Comparison of ENCODE assay signal across 30 cellular contexts in genomic region chr4:5799406-5799805, GRCh38.
"Had no signal": no experiment of that assay in that cellular context is flagged by ENCODE, and none has a peak within 500 bp of the region (broad histone marks: within the 10 kb centered on the region; RNA-seq: fewer than 3 reads in every experiment).

No MANE protein-coding gene starts in this region.

- H3K4me1 Mint-ChIP-seq: activated CD4-positive, alpha-beta T cell treated with anti-CD3 and anti-CD28 coated beads for 36 hours; activated CD4-positive, alpha-beta T cell treated with anti-CD3 and anti-CD28 coated beads, Interleukin-2, amount 10 ng/mL, durations not matched to agents 24 days and 14 days; activated naive CD4-positive, alpha-beta T cell treated with anti-CD3 and anti-CD28 coated beads, Interleukin-2, amount 50 U/mL, for 24 hours; activated naive CD8-positive, alpha-beta T cell treated with anti-CD3 and anti-CD28 coated beads for 36 hours; activated naive CD8-positive, alpha-beta T cell treated with anti-CD3 and anti-CD28 coated beads, Interleukin-2, amount 50 U/mL, for 24 hours; activated T-helper 17 cell treated with anti-CD3 and anti-CD28 coated beads, Interleukin-2, amount 50 U/mL, for 72 hours; T-helper 17 cell had no signal

- DNase-seq: activated CD4-positive, alpha-beta memory T cell treated with anti-CD3 and anti-CD28 coated beads for 36 hours; activated CD4-positive, alpha-beta T cell treated with anti-CD3 and anti-CD28 coated beads for 36 hours; activated CD4-positive, alpha-beta T cell treated with anti-CD3 and anti-CD28 coated beads, Interleukin-2, amount 10 ng/mL, durations not matched to agents 24 days and 14 days; activated CD4-positive, CD25-positive, alpha-beta regulatory T cell; activated CD4-positive, CD25-positive, alpha-beta regulatory T cell treated with anti-CD3 and anti-CD28 coated beads, Interleukin-2, amount 50 U/mL, for 72 hours; activated CD8-positive, alpha-beta T cell treated with anti-CD3 and anti-CD28 coated beads, Interleukin-2, amount 10 ng/mL, durations not matched to agents 7 days and 5 days; activated effector memory CD4-positive, alpha-beta T cell treated with Interleukin-2 at 50 U/mL for 16 hours; activated gamma-delta T cell treated with Interleukin-2 at 50 U/mL for 16 hours; activated naive CD4-positive, alpha-beta T cell treated with Interleukin-2 at 50 U/mL for 16 hours; activated naive CD8-positive, alpha-beta T cell treated with anti-CD3 and anti-CD28 coated beads for 36 hours; activated naive CD8-positive, alpha-beta T cell treated with anti-CD3 and anti-CD28 coated beads, Interleukin-2, amount 50 U/mL, for 24 hours; activated T-cell treated with anti-CD3 and anti-CD28 coated beads, Interleukin-2, amount 50 U/mL, for 4 hours; amygdala; aorta; body of pancreas; central memory CD4-positive, alpha-beta T cell; cerebellar nuclear complex; colonic mucosa; effector CD8-positive, alpha-beta T cell; esophagus squamous epithelium; foreskin melanocyte; T-helper 1 cell; T-helper 17 cell; T1000 had no signal

- H3K4me3 Mint-ChIP-seq: activated CD4-positive, alpha-beta memory T cell treated with anti-CD3 and anti-CD28 coated beads for 36 hours; activated CD4-positive, alpha-beta T cell treated with anti-CD3 and anti-CD28 coated beads for 36 hours; activated CD4-positive, alpha-beta T cell treated with anti-CD3 and anti-CD28 coated beads, Interleukin-2, amount 10 ng/mL, durations not matched to agents 24 days and 14 days; activated CD8-positive, alpha-beta T cell treated with anti-CD3 and anti-CD28 coated beads, Interleukin-2, amount 10 ng/mL, durations not matched to agents 7 days and 5 days; activated naive CD4-positive, alpha-beta T cell treated with anti-CD3 and anti-CD28 coated beads, Interleukin-2, amount 50 U/mL, for 24 hours; activated naive CD8-positive, alpha-beta T cell treated with anti-CD3 and anti-CD28 coated beads for 36 hours; activated naive CD8-positive, alpha-beta T cell treated with anti-CD3 and anti-CD28 coated beads, Interleukin-2, amount 50 U/mL, for 24 hours; activated T-cell treated with anti-CD3 and anti-CD28 coated beads, Interleukin-2, amount 50 U/mL, for 4 hours; activated T-helper 17 cell treated with anti-CD3 and anti-CD28 coated beads, Interleukin-2, amount 50 U/mL, for 72 hours; T-helper 17 cell; T-helper 2 cell treated with Interferon-gamma antibody and Interleukin-4, amounts not matched to agents 5 μg/mL and 100 μg/mL, for 36 hours had no signal

- H3K9me3 ChIP-seq: adrenal gland, body of pancreas, colonic mucosa, esophagus squamous epithelium, gastroesophageal sphincter had no signal

- H3K27ac Mint-ChIP-seq: activated CD4-positive, alpha-beta memory T cell treated with anti-CD3 and anti-CD28 coated beads for 36 hours; activated CD4-positive, alpha-beta T cell treated with anti-CD3 and anti-CD28 coated beads for 36 hours; activated CD4-positive, alpha-beta T cell treated with anti-CD3 and anti-CD28 coated beads, Interleukin-2, amount 10 ng/mL, durations not matched to agents 24 days and 14 days; activated CD8-positive, alpha-beta T cell treated with anti-CD3 and anti-CD28 coated beads, Interleukin-2, amount 10 ng/mL, durations not matched to agents 7 days and 5 days; activated naive CD4-positive, alpha-beta T cell treated with anti-CD3 and anti-CD28 coated beads, Interleukin-2, amount 50 U/mL, for 24 hours; activated naive CD8-positive, alpha-beta T cell treated with anti-CD3 and anti-CD28 coated beads, Interleukin-2, amount 50 U/mL, for 24 hours; activated T-helper 17 cell treated with anti-CD3 and anti-CD28 coated beads, Interleukin-2, amount 50 U/mL, for 72 hours; T-helper 17 cell; T-helper 2 cell treated with Interferon-gamma antibody and Interleukin-4, amounts not matched to agents 5 μg/mL and 100 μg/mL, for 36 hours had no signal

- H3K27ac ChIP-seq: adrenal gland, body of pancreas, colonic mucosa, epithelial cell of prostate, esophagus squamous epithelium, gastroesophageal sphincter had no signal

- H3K27me3 ChIP-seq: adrenal gland, body of pancreas, colonic mucosa, esophagus squamous epithelium, gastroesophageal sphincter had no signal

- H3K36me3 Mint-ChIP-seq: activated CD4-positive, alpha-beta memory T cell treated with anti-CD3 and anti-CD28 coated beads for 36 hours; activated naive CD4-positive, alpha-beta T cell treated with anti-CD3 and anti-CD28 coated beads, Interleukin-2, amount 50 U/mL, for 24 hours; activated naive CD8-positive, alpha-beta T cell treated with anti-CD3 and anti-CD28 coated beads for 36 hours had no signal

- H3K4me3 ChIP-seq: adrenal gland, body of pancreas, colonic mucosa, esophagus squamous epithelium, gastroesophageal sphincter had no signal

- H3K36me3 ChIP-seq: colonic mucosa had no signal

- H3K27me3 Mint-ChIP-seq: activated CD4-positive, alpha-beta memory T cell treated with anti-CD3 and anti-CD28 coated beads for 36 hours; activated CD4-positive, alpha-beta T cell treated with anti-CD3 and anti-CD28 coated beads, Interleukin-2, amount 10 ng/mL, durations not matched to agents 24 days and 14 days; activated naive CD8-positive, alpha-beta T cell treated with anti-CD3 and anti-CD28 coated beads for 36 hours; activated naive CD8-positive, alpha-beta T cell treated with anti-CD3 and anti-CD28 coated beads, Interleukin-2, amount 50 U/mL, for 24 hours; activated T-helper 17 cell treated with anti-CD3 and anti-CD28 coated beads, Interleukin-2, amount 50 U/mL, for 72 hours; T-helper 17 cell had no signal

- H3K4me1 ChIP-seq: adrenal gland, body of pancreas, colonic mucosa, esophagus squamous epithelium, gastroesophageal sphincter had no signal

- H3K9me3 Mint-ChIP-seq: activated CD4-positive, alpha-beta memory T cell treated with anti-CD3 and anti-CD28 coated beads for 36 hours; activated CD4-positive, alpha-beta T cell treated with anti-CD3 and anti-CD28 coated beads, Interleukin-2, amount 10 ng/mL, durations not matched to agents 24 days and 14 days; activated naive CD4-positive, alpha-beta T cell treated with anti-CD3 and anti-CD28 coated beads, Interleukin-2, amount 50 U/mL, for 24 hours; activated naive CD8-positive, alpha-beta T cell treated with anti-CD3 and anti-CD28 coated beads for 36 hours; activated naive CD8-positive, alpha-beta T cell treated with anti-CD3 and anti-CD28 coated beads, Interleukin-2, amount 50 U/mL, for 24 hours; activated T-cell treated with anti-CD3 and anti-CD28 coated beads, Interleukin-2, amount 50 U/mL, for 4 hours; activated T-helper 17 cell treated with anti-CD3 and anti-CD28 coated beads, Interleukin-2, amount 50 U/mL, for 72 hours; T-helper 2 cell treated with Interferon-gamma antibody and Interleukin-4, amounts not matched to agents 5 μg/mL and 100 μg/mL, for 36 hours had no signal
